In genomic region chr10:27157150-27157549, GRCh38 we compare ENCODE assay signal across 10 cellular contexts. TPM values are rescaled to one million over a fixed set of nuclear protein-coding genes. Genes with fewer than 3 reads are reported as not detected.
DNase-seq lines count a peak whose midpoint lies in the region; ATAC-seq and TF ChIP-seq lines count a peak whose summit lies in the region.
"Had no signal": no experiment of that assay in that cellular context is flagged by ENCODE, and none has a peak within 500 bp of the region (broad histone marks: within the 10 kb centered on the region; RNA-seq: fewer than 3 reads in every experiment).

No MANE protein-coding gene starts in this region.

- TF ChIP-seq CTCF in gastrocnemius medialis (IDR thresholded peaks at IDR 0.05 in 4 of 5, conservative IDR thresholded peaks at IDR 0.05 in 1 of 5) (no peak), psoas muscle (IDR thresholded peaks at IDR 0.05) (no peak)

- TF ChIP-seq POLR2A in gastrocnemius medialis (IDR thresholded peaks at IDR 0.05), result no peak

- H3K27ac Mint-ChIP-seq in CD8-positive, alpha-beta memory T cell, result peak overlapping the region; percentile 58 to 100 (median 100)
- H3K27ac Mint-ChIP-seq in activated naive CD8-positive, alpha-beta T cell, result peak overlapping the region; percentile 61

- peaks cover 5% of the 10 kb centered on the region for H3K36me3 ChIP-seq in CD8-positive, alpha-beta memory T cell (ENCODE audit: insufficient read depth, low read length)
- H3K36me3 ChIP-seq in HUES48 (ENCODE audit: control insufficient read depth, insufficient read depth, low read length) (peaks cover 52% of the 10 kb centered on the region), gastrocnemius medialis (peaks cover 0 to 29% of the 10 kb centered on the region in 2 donors), psoas muscle (ENCODE audit: insufficient read depth in 1 of 2, low read depth in 1 of 2) (peaks cover 0 to 35% of the 10 kb centered on the region in 2 donors)

- DNase-seq in CD8-positive, alpha-beta memory T cell, result no peak
- DNase-seq in iris pigment epithelial cell (ENCODE audit: low read depth), result peak; percentile 15
- no peak for DNase-seq in gastrocnemius medialis
- no peak for DNase-seq in pons (ENCODE audit: low spot score)
- no peak for DNase-seq in psoas muscle
- DNase-seq: KG1 had no signal

- 82 to 86% (median 85%) methylated on average over 2 of the region's 2 CpGs for WGBS in psoas muscle, 3 donors

- H3K4me1 Mint-ChIP-seq in CD8-positive, alpha-beta memory T cell, result peaks cover 36 to 48% (median 45%) of the 10 kb centered on the region in 3 donors
- H3K4me1 Mint-ChIP-seq in activated naive CD8-positive, alpha-beta T cell (ENCODE audit: low read depth), result peaks cover 27% of the 10 kb centered on the region

- ATAC-seq in HG03354 (IDR thresholded peaks at IDR 0.05; ENCODE audit: poor library complexity, severe bottlenecking, unreplicated experiment), result no peak
- no peak for ATAC-seq in gastrocnemius medialis
- no peak for ATAC-seq in psoas muscle

- peaks cover 3 to 57% (median 16%) of the 10 kb centered on the region in 3 donors for H3K36me3 Mint-ChIP-seq in CD8-positive, alpha-beta memory T cell
- H3K36me3 Mint-ChIP-seq in activated naive CD8-positive, alpha-beta T cell, result peaks cover 17% of the 10 kb centered on the region

- intact Hi-C loops in gastrocnemius medialis (cut with DNase I; ENCODE audit: low total_unique reads), result loop anchor here (10.0 kb wide), 1 partner anchor 348 kb away; the partner anchor contains the start of gene RAB18
- intact Hi-C loops in psoas muscle (cut with DNase I), result no loop called here

- no peak overlapping the region for H3K9ac ChIP-seq in HUES48 (ENCODE audit: low read depth, low read length)

- in situ Hi-C loops in gastrocnemius medialis (cut with MboI; ENCODE audit: low sequenced_read_pairs in 4 of 4), result loop anchor here in 2 of 4 donors (10.0 kb wide), 2 partner anchors 88 to 292 kb away; partner anchors contain the start of genes ABI1 (in 1 of the 2) and ACBD5 (in 1 of the 2)

- POLR2A ChIA-PET in CD8-positive, alpha-beta memory T cell (lab: Charles Lee), result interaction anchor here (0.6 to 1.4 kb wide), 2 partner anchors 56 to 85 kb away, joined by 3 read pairs; no protein-coding TSS in a partner anchor

- no peaks in the 10 kb centered on the region for H3K27me3 ChIP-seq in CD8-positive, alpha-beta memory T cell (ENCODE audit: insufficient read depth, low read length, poor library complexity, severe bottlenecking)
- H3K27me3 ChIP-seq in HUES48 (ENCODE audit: control insufficient read depth, insufficient read depth, low read length), result no peaks in the 10 kb centered on the region
- no peaks in the 10 kb centered on the region for H3K27me3 ChIP-seq in gastrocnemius medialis
- H3K27me3 ChIP-seq in psoas muscle (ENCODE audit: insufficient read depth in 3 of 3, low read length in 2 of 3), result no peaks in the 10 kb centered on the region
- H3K27me3 ChIP-seq: Peyer's patch had no signal

- peaks cover 0 to 9% of the 10 kb centered on the region in 2 donors for H3K27me3 Mint-ChIP-seq in CD8-positive, alpha-beta memory T cell
- H3K27me3 Mint-ChIP-seq in activated naive CD8-positive, alpha-beta T cell, result no peaks in the 10 kb centered on the region

- H3K4me3 ChIP-seq in CD8-positive, alpha-beta memory T cell (ENCODE audit: low read length), result no peak overlapping the region
- H3K4me3 ChIP-seq in HUES48 (ENCODE audit: low read depth, low read length) (peak overlapping the region; percentile 100), gastrocnemius medialis (no peak overlapping the region), psoas muscle (no peak overlapping the region)

- H3K9me3 ChIP-seq in CD8-positive, alpha-beta memory T cell (ENCODE audit: low read length), result no peaks in the 10 kb centered on the region
- no peaks in the 10 kb centered on the region for H3K9me3 ChIP-seq in HUES48 (ENCODE audit: control insufficient read depth, insufficient read depth, low read length)
- H3K9me3 ChIP-seq in gastrocnemius medialis, result no peaks in the 10 kb centered on the region
- no peaks in the 10 kb centered on the region for H3K9me3 ChIP-seq in psoas muscle
- H3K9me3 ChIP-seq: Peyer's patch had no signal

- peak overlapping the region; percentile 2 to 100 (median 99) for H3K4me3 Mint-ChIP-seq in CD8-positive, alpha-beta memory T cell
- peak overlapping the region; percentile 100 for H3K4me3 Mint-ChIP-seq in activated naive CD8-positive, alpha-beta T cell

- peaks cover 0 to 3% (median 0%) of the 10 kb centered on the region in 5 donors for H3K9me3 Mint-ChIP-seq in CD8-positive, alpha-beta memory T cell
- no peaks in the 10 kb centered on the region for H3K9me3 Mint-ChIP-seq in activated naive CD8-positive, alpha-beta T cell (ENCODE audit: low read depth)

- H3K4me1 ChIP-seq in CD8-positive, alpha-beta memory T cell (ENCODE audit: insufficient read depth, low read length), result peaks cover 18% of the 10 kb centered on the region
- H3K4me1 ChIP-seq in HUES48 (ENCODE audit: control insufficient read depth, insufficient read depth, low read length) (peaks cover 9% of the 10 kb centered on the region; the same call in 1 of the 2 replicates), gastrocnemius medialis (peaks cover 12 to 21% of the 10 kb centered on the region in 2 donors), psoas muscle (peaks cover 11% of the 10 kb centered on the region)

- H3K27ac ChIP-seq in CD8-positive, alpha-beta memory T cell (ENCODE audit: low read depth, low read length), result no peak overlapping the region
- H3K27ac ChIP-seq in HUES48 (ENCODE audit: low read depth, low read length), result no peak overlapping the region
- no peak overlapping the region for H3K27ac ChIP-seq in gastrocnemius medialis
- no peak overlapping the region for H3K27ac ChIP-seq in psoas muscle

- CTCF ChIA-PET in CD8-positive, alpha-beta memory T cell (lab: Charles Lee), result interaction anchor here (2.1 kb wide), 1 partner anchor 95 kb away, joined by 7 read pairs; no protein-coding TSS in a partner anchor

RNA-seq across cellular contexts. Expression of gene MASTL, which starts 2.0 kb away (rescaled TPM):
- 10 to 100 TPM; 22.6 to 22.8 TPM for total RNA-seq in CD8-positive, alpha-beta memory T cell
- 3.4 TPM for polyA plus RNA-seq in CD8-positive, alpha-beta memory T cell
- total RNA-seq in gastrocnemius medialis, result 1 to 10 TPM; 2.0 to 3.6 (median 2.9) TPM
- total RNA-seq in psoas muscle, result 1 to 10 TPM; 1.2 to 2.9 (median 1.3) TPM
- 1 to 10 TPM; 1.3 to 4.4 (median 1.7) TPM for polyA plus RNA-seq in psoas muscle

RNA-seq across cellular contexts. Expression of gene YME1L1, which starts 3.0 kb away (rescaled TPM):
- 100 to 1,000 TPM; 121 to 124 TPM for total RNA-seq in CD8-positive, alpha-beta memory T cell
- 114 TPM for polyA plus RNA-seq in CD8-positive, alpha-beta memory T cell
- 100 to 1,000 TPM in 1 of 4 donors, 10 to 100 TPM in 3; 79.2 to 100 (median 88.7) TPM for total RNA-seq in gastrocnemius medialis
- total RNA-seq in psoas muscle, result 100 to 1,000 TPM in 3 of 4 donors, 10 to 100 TPM in 1; 99.3 to 115 (median 102) TPM
- 100 to 1,000 TPM in 1 of 3 donors, 10 to 100 TPM in 2; 49.3 to 137 (median 71.9) TPM for polyA plus RNA-seq in psoas muscle

RNA-seq across cellular contexts. Expression of gene ANKRD26, which starts 56.9 kb away (rescaled TPM):
- 1 to 10 TPM; 9.5 to 9.7 TPM for total RNA-seq in CD8-positive, alpha-beta memory T cell
- polyA plus RNA-seq in CD8-positive, alpha-beta memory T cell, result 2.4 TPM
- 10 to 100 TPM in 2 of 4 donors, 1 to 10 TPM in 2; 3.6 to 14.7 (median 8.4) TPM for total RNA-seq in gastrocnemius medialis
- total RNA-seq in psoas muscle, result 1 to 10 TPM; 7.0 to 9.8 (median 8.7) TPM
- 10 to 100 TPM in 1 of 3 donors, 1 to 10 TPM in 2; 4.0 to 12.7 (median 4.4) TPM for polyA plus RNA-seq in psoas muscle

Comparison
In these comparisons a context has a peak if more than half of its experiments do, and no peak if none do; other contexts are left out.
1. RNA of gene MASTL, which starts 2.0 kb away (total RNA-seq): 22.6 to 22.8 TPM in CD8-positive, alpha-beta memory T cell; 2.0 to 3.6 TPM in gastrocnemius medialis and 1.2 to 2.9 TPM in psoas muscle; every median in the first group is over 4 times any median in the second.